ENCODE assay signal across 10 cellular contexts in the genomic region with DNA sequence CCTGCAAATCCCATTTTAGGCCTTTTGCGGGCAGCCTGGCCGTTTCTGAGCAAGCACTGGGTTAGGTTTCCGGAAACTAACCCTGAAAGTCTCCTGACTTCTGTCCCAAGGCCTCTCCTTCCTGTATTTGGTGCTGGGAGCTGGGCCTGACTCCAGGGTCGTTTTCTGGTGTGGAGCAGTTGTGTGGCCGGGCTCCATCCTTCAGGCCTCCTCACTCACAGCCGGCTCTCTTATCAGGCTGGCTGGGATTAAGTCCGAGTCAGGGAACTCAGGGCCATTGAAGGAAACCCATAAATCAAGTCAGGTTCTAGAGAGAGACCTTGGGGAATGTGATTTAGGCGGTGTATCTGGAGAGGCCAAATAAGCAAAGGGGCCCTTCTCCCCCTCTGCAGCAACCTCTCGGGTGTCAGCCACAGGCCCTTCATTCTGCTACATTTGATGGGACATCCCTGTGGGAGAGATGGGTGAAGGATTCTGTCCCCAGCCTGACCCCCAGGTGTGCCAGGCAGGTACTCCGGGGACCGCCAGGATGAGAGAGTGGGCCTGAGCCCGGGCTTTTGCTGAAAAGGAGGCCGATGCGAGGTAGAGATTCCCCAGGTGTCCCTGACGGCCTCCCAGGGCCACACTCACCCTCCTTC. TPM values are rescaled to one million over a fixed set of nuclear protein-coding genes. Genes with fewer than 3 reads are reported as not detected.
DNase-seq lines count a peak whose midpoint lies in the region; ATAC-seq and TF ChIP-seq lines count a peak whose summit lies in the region.
"Had no signal": no experiment of that assay in that cellular context is flagged by ENCODE, and none has a peak within 500 bp of the region (broad histone marks: within the 10 kb centered on the region; RNA-seq: fewer than 3 reads in every experiment).

No MANE protein-coding gene starts in this region.

- H3K27me3 ChIP-seq in heart right ventricle: peaks cover 0 to 98% (median 86%) of the 10 kb centered on the region in 7 donors

- POLR2A ChIA-PET in activated naive CD8-positive, alpha-beta T cell treated with anti-CD3 and anti-CD28 coated beads, Interleukin-2, amount 10 ng/mL, durations not matched to agents 7 days and 5 days (lab: Charles Lee): no interaction called here

- WGBS in heart right ventricle, 2 donors: 45 to 55% methylated on average over 15 of the region's 15 CpGs
- 49 to 51% methylated on average over 15 of the region's 15 CpGs for WGBS in lower leg skin, 2 donors

- no peak for ATAC-seq in heart right ventricle
- no peak for ATAC-seq in Right ventricle myocardium superior (ENCODE audit: poor library complexity)
- ATAC-seq in activated naive CD8-positive, alpha-beta T cell treated with anti-CD3 and anti-CD28 coated beads, Interleukin-2, amount 10 ng/mL, durations not matched to agents 7 days and 5 days (ENCODE audit: low read depth): no peak
- no peak for ATAC-seq in HG03135 (IDR thresholded peaks at IDR 0.05; ENCODE audit: unreplicated experiment)
- ATAC-seq in GM21786 (IDR thresholded peaks at IDR 0.05; ENCODE audit: unreplicated experiment): no peak

- H3K4me3 ChIP-seq in heart right ventricle (peak overlapping the region in 7 of 10 donors; percentile 48 to 68 (median 61)), lower leg skin (ENCODE audit: low read depth, poor library complexity, severe bottlenecking) (peak overlapping the region; percentile 18)

- peaks cover 0 to 66% (median 36%) of the 10 kb centered on the region in 9 donors for H3K4me1 ChIP-seq in heart right ventricle

- peak overlapping the region; percentile 93 for H3K27ac Mint-ChIP-seq in activated naive CD8-positive, alpha-beta T cell treated with anti-CD3 and anti-CD28 coated beads, Interleukin-2, amount 10 ng/mL, durations not matched to agents 7 days and 5 days
- peak overlapping the region; percentile 84 for H3K27ac Mint-ChIP-seq in type B pancreatic cell

- TF ChIP-seq CTCF in heart right ventricle (IDR thresholded peaks at IDR 0.05) (no peak), lower leg skin (IDR thresholded peaks at IDR 0.05) (no peak), type B pancreatic cell (conservative IDR thresholded peaks at IDR 0.05) (no peak)

- no peaks in the 10 kb centered on the region for H3K9me3 ChIP-seq in heart right ventricle

- TF ChIP-seq POLR2A in lower leg skin (IDR thresholded peaks at IDR 0.05): no peak

- no peak for DNase-seq in heart right ventricle
- DNase-seq in Right ventricle myocardium superior: no peak
- no peak for DNase-seq in activated naive CD8-positive, alpha-beta T cell treated with anti-CD3 and anti-CD28 coated beads, Interleukin-2, amount 10 ng/mL, durations not matched to agents 7 days and 5 days
- peak in 1 of 2 donors; percentile 81 for DNase-seq in lower leg skin (ENCODE audit: low spot score in 2 of 2)
- DNase-seq in type B pancreatic cell (ENCODE audit: extremely low spot score, unreplicated experiment): no peak
- DNase-seq in NCI-H1930 (lab: John Stamatoyannopoulos, UW): no peak
- DNase-seq: NCI-H1092 treated with DMSO at 0.1 percent for 48 hours had no signal

- peaks cover 53% of the 10 kb centered on the region for H3K4me1 Mint-ChIP-seq in activated naive CD8-positive, alpha-beta T cell treated with anti-CD3 and anti-CD28 coated beads, Interleukin-2, amount 10 ng/mL, durations not matched to agents 7 days and 5 days
- peaks cover 38% of the 10 kb centered on the region for H3K4me1 Mint-ChIP-seq in type B pancreatic cell (ENCODE audit: unreplicated experiment)

- peak overlapping the region in 9 of 10 donors; percentile 45 to 89 (median 77) for H3K27ac ChIP-seq in heart right ventricle

- H3K9me3 Mint-ChIP-seq in activated naive CD8-positive, alpha-beta T cell treated with anti-CD3 and anti-CD28 coated beads, Interleukin-2, amount 10 ng/mL, durations not matched to agents 7 days and 5 days: no peaks in the 10 kb centered on the region
- no peaks in the 10 kb centered on the region for H3K9me3 Mint-ChIP-seq in type B pancreatic cell

- H3K36me3 Mint-ChIP-seq in activated naive CD8-positive, alpha-beta T cell treated with anti-CD3 and anti-CD28 coated beads, Interleukin-2, amount 10 ng/mL, durations not matched to agents 7 days and 5 days: peaks cover 53% of the 10 kb centered on the region
- H3K36me3 Mint-ChIP-seq in type B pancreatic cell: peaks cover 40% of the 10 kb centered on the region

- peak overlapping the region; percentile 91 for H3K4me3 Mint-ChIP-seq in activated naive CD8-positive, alpha-beta T cell treated with anti-CD3 and anti-CD28 coated beads, Interleukin-2, amount 10 ng/mL, durations not matched to agents 7 days and 5 days
- H3K4me3 Mint-ChIP-seq in type B pancreatic cell: peak overlapping the region; percentile 88

- peaks cover 6% of the 10 kb centered on the region for H3K27me3 Mint-ChIP-seq in activated naive CD8-positive, alpha-beta T cell treated with anti-CD3 and anti-CD28 coated beads, Interleukin-2, amount 10 ng/mL, durations not matched to agents 7 days and 5 days
- peaks cover 77% of the 10 kb centered on the region for H3K27me3 Mint-ChIP-seq in type B pancreatic cell

- intact Hi-C loops in heart right ventricle (cut with DNase I) (loop anchor here in 6 of 10 donors (10.0 kb wide), 6 partner anchors 183 to 417 kb away; no protein-coding TSS in a partner anchor), Right ventricle myocardium superior (cut with DNase I) (no loop called here), lower leg skin (cut with DNase I; ENCODE audit: low total_unique reads) (loop anchor here (5.0 to 10.0 kb wide), 2 partner anchors 535 to 817 kb away; no protein-coding TSS in a partner anchor)

- peaks cover 0 to 4% (median 0%) of the 10 kb centered on the region in 9 donors for H3K36me3 ChIP-seq in heart right ventricle

RNA-seq across cellular contexts. Expression of a gene that starts 3.3 kb away (rescaled TPM):
- total RNA-seq in heart right ventricle: 1 to 10 TPM; 1.1 to 3.2 (median 1.5) TPM
- polyA plus RNA-seq in heart right ventricle: 1 to 10 TPM; 1.2 TPM
- 0.83 TPM for total RNA-seq in Right ventricle myocardium superior
- total RNA-seq in activated naive CD8-positive, alpha-beta T cell treated with anti-CD3 and anti-CD28 coated beads, Interleukin-2, amount 10 ng/mL, durations not matched to agents 7 days and 5 days: 10 to 100 TPM; 48.3 to 49.1 TPM
- 100 to 1,000 TPM; 110 to 303 (median 163) TPM for total RNA-seq in lower leg skin
- total RNA-seq in type B pancreatic cell (ENCODE audit: low replicate concordance): 18.5 and 71.4 TPM in 2 replicates
- total RNA-seq: fibroblast of lung had no signal
- polyA plus RNA-seq: fibroblast of lung had no signal
